In genomic region chr10:5617521-5617920, GRCh38 we compare ENCODE assay signal across 20 cellular contexts. TPM values are rescaled to one million over a fixed set of nuclear protein-coding genes. Genes with fewer than 3 reads are reported as not detected.
A peak's percentile ranks its signal among the peaks of the same experiment; 100 is the strongest.
DNase-seq lines count a peak whose midpoint lies in the region; ATAC-seq, FAIRE-seq and TF ChIP-seq lines count a peak whose summit lies in the region.
"Had no signal": no experiment of that assay in that cellular context is flagged by ENCODE, and none has a peak within 500 bp of the region (broad histone marks: within the 10 kb centered on the region; RNA-seq: fewer than 3 reads in every experiment).

No MANE protein-coding gene starts in this region.

- no peak for TF ChIP-seq CTCF in ascending aorta (IDR thresholded peaks at IDR 0.05)
- no peak for TF ChIP-seq CTCF in nephron progenitor cell (IDR thresholded peaks at IDR 0.05)
- TF ChIP-seq CTCF in tibial artery (IDR thresholded peaks at IDR 0.05), result no peak
- no peak for TF ChIP-seq CTCF in body of pancreas (IDR thresholded peaks at IDR 0.05)

- no peaks in the 10 kb centered on the region for H3K27me3 ChIP-seq in ascending aorta
- no peaks in the 10 kb centered on the region for H3K27me3 ChIP-seq in tibial artery
- no peaks in the 10 kb centered on the region for H3K27me3 ChIP-seq in body of pancreas

- intact Hi-C loops in ascending aorta (cut with DNase I) (no loop called here), tibial artery (cut with DNase I; ENCODE audit: low total_unique reads) (no loop called here), body of pancreas (cut with DNase I) (no loop called here)

- H3K36me3 ChIP-seq in ascending aorta (no peaks in the 10 kb centered on the region), tibial artery (no peaks in the 10 kb centered on the region), body of pancreas (replicated peaks in 1 of 2; ENCODE audit: insufficient read depth in 1 of 2, low read depth in 2 of 2) (no peaks in the 10 kb centered on the region)

- DNase-seq in ascending aorta (ENCODE audit: low spot score in 2 of 2) (no peak), nephron progenitor cell (no peak), tibial artery (no peak), GM19239 (ENCODE audit: insufficient read length, low spot score) (no peak), ACHN (no peak), body of pancreas (no peak)
- DNase-seq: CD4-positive, CD25-positive, alpha-beta regulatory T cell; DMS79; Karpas-422; NCI-H1694 treated with DMSO at 0.1 percent for 48 hours; NCI-H2081 treated with DMSO at 0.1 percent for 48 hours; NCI-H2171 treated with DMSO at 0.1 percent for 48 hours; NCI-H446; NCI-H526 treated with DMSO at 0.1 percent for 48 hours; SIG-M5 had no signal

- H3K4me1 ChIP-seq in ascending aorta, result peaks cover 26 to 74% of the 10 kb centered on the region in 2 donors
- H3K4me1 ChIP-seq in tibial artery, result peaks cover 0 to 99% (median 82%) of the 10 kb centered on the region in 4 donors
- H3K4me1 ChIP-seq in body of pancreas, result no peaks in the 10 kb centered on the region

- no peaks in the 10 kb centered on the region for H3K27me3 Mint-ChIP-seq in nephron progenitor cell (ENCODE audit: low read depth, poor library complexity)

- H3K9me3 ChIP-seq in ascending aorta (no peaks in the 10 kb centered on the region), tibial artery (no peaks in the 10 kb centered on the region), body of pancreas (no peaks in the 10 kb centered on the region)
- H3K9me3 ChIP-seq: A549 had no signal

- peaks cover 74% of the 10 kb centered on the region for H3K4me1 Mint-ChIP-seq in nephron progenitor cell

- 85 to 90% methylated on average over 11 of the region's 11 CpGs for WGBS in body of pancreas, 2 donors

- H3K27ac ChIP-seq in ascending aorta (peak overlapping the region; percentile 90 to 91), tibial artery (peak overlapping the region; percentile 88 to 89), body of pancreas (no peak overlapping the region)

- no peak for FAIRE-seq in GM19239 (lab: Jason Lieb, UNC)
- FAIRE-seq: A549, H54 had no signal

- no peak for TF ChIP-seq POLR2A in body of pancreas (IDR thresholded peaks at IDR 0.05)

- peak; percentile 10 for ATAC-seq in esophagus mucosa
- ATAC-seq in GM21825 (IDR thresholded peaks at IDR 0.05; ENCODE audit: unreplicated experiment), result no peak
- ATAC-seq in body of pancreas, result no peak
- ATAC-seq: A549 had no signal

- H3K4me3 Mint-ChIP-seq in nephron progenitor cell, result no peak overlapping the region
- H3K4me3 Mint-ChIP-seq: CD4-positive, CD25-positive, alpha-beta regulatory T cell; IgD-negative memory B cell had no signal

- peak overlapping the region; percentile 3 for H3K27ac Mint-ChIP-seq in nephron progenitor cell
- H3K27ac Mint-ChIP-seq: IgD-negative memory B cell had no signal

- in situ Hi-C loops in ACHN (cut with HindIII; ENCODE audit: low pct_ligation_motif_present, low pct_unique_long_range_greater_than_20kb, low sequenced_read_pairs), result no loop called here

- H3K4me3 ChIP-seq in ascending aorta (no peak overlapping the region), tibial artery (no peak overlapping the region), body of pancreas (no peak overlapping the region)
- H3K4me3 ChIP-seq: A549 had no signal

- H3K36me3 Mint-ChIP-seq in nephron progenitor cell (ENCODE audit: low read depth), result no peaks in the 10 kb centered on the region
- H3K36me3 Mint-ChIP-seq: CD4-positive, CD25-positive, alpha-beta regulatory T cell; IgD-negative memory B cell had no signal

- H3K9me3 Mint-ChIP-seq in nephron progenitor cell, result no peaks in the 10 kb centered on the region

RNA-seq across cellular contexts. Expression of gene ASB13, which starts 48.9 kb away (rescaled TPM):
- total RNA-seq in ascending aorta (15.3 TPM), esophagus mucosa (15.3 TPM), body of pancreas (10 to 100 TPM in 1 of 2 donors, 1 to 10 TPM in 1; 7.6 to 15.0 TPM)

Comparison
In these comparisons a context has a peak if more than half of its experiments do, and no peak if none do; other contexts are left out.
1. H3K27ac ChIP-seq: peak in ascending aorta (2 of 2) and tibial artery (2 of 2); none in body of pancreas (0 of 4).